26 cellular contexts compared by ENCODE assay signal in genomic region chr2:128778843-128779242, GRCh38.
DNase-seq lines count a peak whose midpoint lies in the region; ATAC-seq, FAIRE-seq and TF ChIP-seq lines count a peak whose summit lies in the region.
"Had no signal": no experiment of that assay in that cellular context is flagged by ENCODE, and none has a peak within 500 bp of the region (broad histone marks: within the 10 kb centered on the region; RNA-seq: fewer than 3 reads in every experiment).

No MANE protein-coding gene starts in this region.

- POLR2A ChIA-PET in HEK293 (lab: Yijun Ruan, JAX) (no interaction called here), K562 (lab: Yijun Ruan, JAX) (no interaction called here)

- H3K36me3 ChIP-seq in HEK293 (ENCODE audit: control insufficient read depth in 2 of 2, insufficient read depth in 1 of 2, low read length in 2 of 2) (no peaks in the 10 kb centered on the region), K562 (ENCODE audit: control insufficient read depth, insufficient read depth, low read length) (no peaks in the 10 kb centered on the region)
- H3K36me3 ChIP-seq: BLaER1 treated with 17β-estradiol and CSF1 and Interleukin-3, amounts not matched to agents 10 nM and 100 nM had no signal

- no peak for DNase-seq in T-helper 17 cell
- no peak for DNase-seq in K562 (ENCODE audit: extremely low read depth in 1 of 4, low spot score in 3 of 4)
- peak; percentile 32 for DNase-seq in osteocyte (ENCODE audit: extremely low spot score, unreplicated experiment)
- DNase-seq in dorsolateral prefrontal cortex: no peak
- DNase-seq in stimulated activated effector memory CD8-positive, alpha-beta T cell treated with anti-CD3 and anti-CD28 coated beads, Interleukin-12 subunit alpha, Interleukin-12 subunit beta, amount 100 ng/mL, for 72 hours (ENCODE audit: low spot score in 2 of 2): no peak
- no peak for DNase-seq in activated naive CD8-positive, alpha-beta T cell treated with anti-CD3 and anti-CD28 coated beads for 36 hours
- DNase-seq: AML-193, Caco-2, Calu3, DMS 273 treated with DMSO at 0.1 percent for 48 hours, DMS153, DMS53, DMS79, DND-41, EL, GDM1 had no signal

- TF ChIP-seq CTCF in HEK293 (tag by site-specific recombination; IDR thresholded peaks at IDR 0.05) (no peak), K562 (IDR thresholded peaks at IDR 0.05 in 2 of 3, conservative IDR thresholded peaks at IDR 0.05 in 1 of 3; ENCODE audit: insufficient read depth in 2 of 3, low read depth in 1 of 3, low read length in 3 of 3) (no peak), osteocyte (IDR thresholded peaks at IDR 0.05) (no peak), dorsolateral prefrontal cortex (IDR thresholded peaks at IDR 0.05 in 54 of 56, conservative IDR thresholded peaks at IDR 0.05 in 2 of 56; ENCODE audit: low read depth in 1 of 56, partially characterized antibody in 56 of 56) (no peak)

- H3K9me3 Mint-ChIP-seq in osteocyte (ENCODE audit: unreplicated experiment): peaks cover 4% of the 10 kb centered on the region
- no peaks in the 10 kb centered on the region for H3K9me3 Mint-ChIP-seq in stimulated activated effector memory CD8-positive, alpha-beta T cell treated with anti-CD3 and anti-CD28 coated beads, Interleukin-12 subunit alpha, Interleukin-12 subunit beta, amount 100 ng/mL, for 72 hours
- no peaks in the 10 kb centered on the region for H3K9me3 Mint-ChIP-seq in activated naive CD8-positive, alpha-beta T cell treated with anti-CD3 and anti-CD28 coated beads for 36 hours
- H3K9me3 Mint-ChIP-seq: CD4-positive, alpha-beta T cell; CD8-positive, alpha-beta T cell had no signal

- no peak for FAIRE-seq in K562 (lab: Jason Lieb, UNC)
- FAIRE-seq: A549, GM12891 had no signal

- H3K36me3 Mint-ChIP-seq in T-helper 17 cell (ENCODE audit: low read depth) (no peaks in the 10 kb centered on the region), osteocyte (ENCODE audit: unreplicated experiment) (no peaks in the 10 kb centered on the region)
- H3K36me3 Mint-ChIP-seq in stimulated activated effector memory CD8-positive, alpha-beta T cell treated with anti-CD3 and anti-CD28 coated beads, Interleukin-12 subunit alpha, Interleukin-12 subunit beta, amount 100 ng/mL, for 72 hours: no peaks in the 10 kb centered on the region
- H3K36me3 Mint-ChIP-seq in activated naive CD8-positive, alpha-beta T cell treated with anti-CD3 and anti-CD28 coated beads for 36 hours: no peaks in the 10 kb centered on the region
- H3K36me3 Mint-ChIP-seq: CD8-positive, alpha-beta T cell had no signal

- H3K9ac ChIP-seq in K562 (ENCODE audit: insufficient read depth in 1 of 2, low read depth in 2 of 2, low read length in 2 of 2): no peak overlapping the region
- H3K9ac ChIP-seq: BLaER1 treated with 17β-estradiol and CSF1 and Interleukin-3, amounts not matched to agents 10 nM and 100 nM had no signal

- in situ Hi-C loops in K562 (cut with MboI): no loop called here

- H2AFZ ChIP-seq in K562 (ENCODE audit: low read depth, low read length): no peak overlapping the region

- H3K9me3 ChIP-seq in HEK293 (ENCODE audit: control insufficient read depth, insufficient read depth, low read depth, low read length) (no peaks in the 10 kb centered on the region), T-helper 17 cell (ENCODE audit: control insufficient read depth, low read length, poor library complexity, severe bottlenecking) (no peaks in the 10 kb centered on the region), K562 (replicated peaks; ENCODE audit: control insufficient read depth, insufficient read depth, low read depth, low read length) (no peaks in the 10 kb centered on the region)
- H3K9me3 ChIP-seq: A549, Caco-2 had no signal

- H3K4me3 Mint-ChIP-seq in T-helper 17 cell: no peak overlapping the region
- no peak overlapping the region for H3K4me3 Mint-ChIP-seq in osteocyte (ENCODE audit: unreplicated experiment)
- H3K4me3 Mint-ChIP-seq in stimulated activated effector memory CD8-positive, alpha-beta T cell treated with anti-CD3 and anti-CD28 coated beads, Interleukin-12 subunit alpha, Interleukin-12 subunit beta, amount 100 ng/mL, for 72 hours: no peak overlapping the region
- H3K4me3 Mint-ChIP-seq in activated naive CD8-positive, alpha-beta T cell treated with anti-CD3 and anti-CD28 coated beads for 36 hours: no peak overlapping the region
- H3K4me3 Mint-ChIP-seq: B cell; CD4-positive, alpha-beta T cell; CD8-positive, alpha-beta T cell had no signal

- H3K27me3 ChIP-seq in K562 (ENCODE audit: control insufficient read depth in 2 of 2, insufficient read depth in 2 of 2, low read length in 2 of 2) (peaks cover 0 to 45% of the 10 kb centered on the region in 2 experiments; a peak in 3 of 5 replicates), dorsolateral prefrontal cortex (peaks cover 0 to 4% (median 0%) of the 10 kb centered on the region in 45 donors)
- H3K27me3 ChIP-seq: BLaER1 treated with 17β-estradiol and CSF1 and Interleukin-3, amounts not matched to agents 10 nM and 100 nM had no signal

- H3K4me3 ChIP-seq in HEK293 (ENCODE audit: low read depth, low read length): no peak overlapping the region
- no peak overlapping the region for H3K4me3 ChIP-seq in K562
- no peak overlapping the region for H3K4me3 ChIP-seq in dorsolateral prefrontal cortex
- H3K4me3 ChIP-seq: A549; BLaER1 treated with 17β-estradiol and CSF1 and Interleukin-3, amounts not matched to agents 10 nM and 100 nM had no signal

- H3K27ac Mint-ChIP-seq in T-helper 17 cell (peak overlapping the region; percentile 34), osteocyte (ENCODE audit: unreplicated experiment) (no peak overlapping the region)
- H3K27ac Mint-ChIP-seq in stimulated activated effector memory CD8-positive, alpha-beta T cell treated with anti-CD3 and anti-CD28 coated beads, Interleukin-12 subunit alpha, Interleukin-12 subunit beta, amount 100 ng/mL, for 72 hours: no peak overlapping the region
- no peak overlapping the region for H3K27ac Mint-ChIP-seq in activated naive CD8-positive, alpha-beta T cell treated with anti-CD3 and anti-CD28 coated beads for 36 hours
- H3K27ac Mint-ChIP-seq: B cell; CD4-positive, alpha-beta T cell; CD8-positive, alpha-beta T cell had no signal

- no peaks in the 10 kb centered on the region for H3K9me1 ChIP-seq in K562 (ENCODE audit: control insufficient read depth, insufficient read depth, low read length)

- intact Hi-C loops in K562 (cut with micrococcal nuclease) (no loop called here), dorsolateral prefrontal cortex (cut with DNase I) (no loop called here)

- H3K4me1 ChIP-seq in HEK293 (ENCODE audit: control insufficient read depth, insufficient read depth, low read length): no peaks in the 10 kb centered on the region
- H3K4me1 ChIP-seq in K562 (replicated peaks in 1 of 2; ENCODE audit: control insufficient read depth in 2 of 2, insufficient read depth in 2 of 2, low read length in 2 of 2): no peaks in the 10 kb centered on the region
- H3K4me1 ChIP-seq: A549, Caco-2 had no signal

- H3K27ac ChIP-seq in HEK293 (ENCODE audit: extremely low read depth, low read depth, low read length) (no peak overlapping the region), K562 (ENCODE audit: extremely low read depth, low read depth, low read length) (no peak overlapping the region), dorsolateral prefrontal cortex (no peak overlapping the region)
- H3K27ac ChIP-seq: 22Rv1; A549; BLaER1 treated with 17β-estradiol and CSF1 and Interleukin-3, amounts not matched to agents 10 nM and 100 nM; C4-2B had no signal

- H3K79me2 ChIP-seq in K562 (ENCODE audit: control insufficient read depth, insufficient read depth, low read length): no peaks in the 10 kb centered on the region

- peaks cover 31% of the 10 kb centered on the region for H3K27me3 Mint-ChIP-seq in T-helper 17 cell
- H3K27me3 Mint-ChIP-seq in osteocyte (ENCODE audit: unreplicated experiment): peaks cover 32% of the 10 kb centered on the region
- no peaks in the 10 kb centered on the region for H3K27me3 Mint-ChIP-seq in activated naive CD8-positive, alpha-beta T cell treated with anti-CD3 and anti-CD28 coated beads for 36 hours
- H3K27me3 Mint-ChIP-seq: B cell; CD4-positive, alpha-beta T cell had no signal

- H3K4me1 Mint-ChIP-seq in T-helper 17 cell (peaks cover 3% of the 10 kb centered on the region), osteocyte (ENCODE audit: unreplicated experiment) (no peaks in the 10 kb centered on the region)
- H3K4me1 Mint-ChIP-seq in stimulated activated effector memory CD8-positive, alpha-beta T cell treated with anti-CD3 and anti-CD28 coated beads, Interleukin-12 subunit alpha, Interleukin-12 subunit beta, amount 100 ng/mL, for 72 hours: no peaks in the 10 kb centered on the region
- H3K4me1 Mint-ChIP-seq in activated naive CD8-positive, alpha-beta T cell treated with anti-CD3 and anti-CD28 coated beads for 36 hours: no peaks in the 10 kb centered on the region
- H3K4me1 Mint-ChIP-seq: B cell had no signal

- no TSS peak for BruUV-seq in K562 (replicated peaks; lab: Mats Ljungman, UMichigan)

- H4K20me1 ChIP-seq in K562 (replicated peaks; ENCODE audit: control insufficient read depth, insufficient read depth, low read length): 0 out of 2 replicates have a peak, but pooled peaks cover 3% of the 10 kb centered on the region
- H4K20me1 ChIP-seq: BLaER1 treated with 17β-estradiol and CSF1 and Interleukin-3, amounts not matched to agents 10 nM and 100 nM had no signal

- TF ChIP-seq RAD21 in K562 (CRISPR knock-in tag; conservative IDR thresholded peaks at IDR 0.05 in 1 of 2, IDR thresholded peaks at IDR 0.05 in 1 of 2): no peak

- no peak for TF ChIP-seq EP300 in K562 (IDR thresholded peaks at IDR 0.05; ENCODE audit: low read length)

- H3K4me2 ChIP-seq in K562 (ENCODE audit: insufficient read depth, low read length): no peak overlapping the region
- H3K4me2 ChIP-seq: A549; BLaER1 treated with 17β-estradiol and CSF1 and Interleukin-3, amounts not matched to agents 10 nM and 100 nM had no signal

- CTCF ChIA-PET in HEK293 (lab: Yijun Ruan, JAX) (no interaction called here), K562 (lab: Yijun Ruan, JAX; ENCODE audit: low intra/inter-chr PET ratio) (no interaction called here)

- TF ChIP-seq POLR2A in K562 (conservative IDR thresholded peaks at IDR 0.05): no peak

- no peak for ATAC-seq in T-helper 17 cell
- ATAC-seq in K562: no peak
- ATAC-seq in stimulated activated effector memory CD8-positive, alpha-beta T cell treated with anti-CD3 and anti-CD28 coated beads, Interleukin-12 subunit alpha, Interleukin-12 subunit beta, amount 100 ng/mL, for 72 hours: no peak
- no peak for ATAC-seq in GM21529 (IDR thresholded peaks at IDR 0.05; ENCODE audit: unreplicated experiment)
- ATAC-seq: A549; CD8-positive, alpha-beta T cell had no signal

- WGBS in K562 (ENCODE audit: insufficient coverage, low coverage, missing lambda C conversion rate): 5% methylated on average over 2 of the region's 2 CpGs

TF ChIP-seq in HEK293, 187 proteins besides CTCF, POLR2A, EP300 and RAD21:
- TF ChIP-seq SETDB1 (IDR thresholded peaks at IDR 0.05; ENCODE audit: insufficient read length, low read length) (peak; percentile 63), ZNF626 (tag by site-specific recombination; IDR thresholded peaks at IDR 0.05) (no peak)
TF ChIP-seq in HEK293: peak in this region for 1.

TF ChIP-seq in K562, 482 proteins besides CTCF, POLR2A, EP300 and RAD21 (continues in another document):
- no peak for TF ChIP-seq FOXK2 (conservative IDR thresholded peaks at IDR 0.05 in 1 of 2, IDR thresholded peaks at IDR 0.05 in 1 of 2; ENCODE audit: low read depth in 2 of 2)
- peak; percentile 80 for TF ChIP-seq RBM25 (IDR thresholded peaks at IDR 0.05; ENCODE audit: low read depth, low read length, severe bottlenecking)

Comparison
In these comparisons a context has a peak if more than half of its experiments do, and no peak if none do; other contexts are left out.
1. Of the 44 proteins assayed by ChIP-seq in both K562 and HEK293: peak only in K562: none; only in HEK293: SETDB1; in both: none; in neither: 43.